ENCODE assay signal across 1 cellular context in the genomic region with DNA sequence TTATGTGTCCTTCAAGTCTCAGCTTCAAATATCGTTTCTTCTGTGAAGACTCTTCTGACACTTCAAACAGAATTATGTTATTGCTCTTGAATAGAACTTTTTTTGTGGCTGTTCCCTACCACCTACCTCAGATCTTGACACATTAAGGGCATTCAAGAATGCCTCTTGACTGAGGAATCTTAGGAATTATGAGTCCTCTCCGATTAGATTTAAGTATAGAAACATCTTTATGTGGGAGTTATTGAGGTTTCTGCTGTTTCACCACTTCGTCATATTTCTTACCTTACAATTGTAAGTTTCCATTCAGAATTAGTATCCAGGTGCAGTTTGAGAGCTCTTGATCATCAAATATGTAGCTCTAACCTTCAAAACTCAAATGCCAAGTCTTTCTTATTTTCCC.
TF ChIP-seq lines count a peak whose summit lies in the region.

No MANE protein-coding gene starts in this region.

TF ChIP-seq in GM23338, 12 proteins besides CTCF, POLR2A, EP300 and RAD21 (continued from another document):
- no peak for TF ChIP-seq EZH2 (IDR thresholded peaks at IDR 0.05; ENCODE audit: low read depth, unreplicated experiment)
